16 cellular contexts compared by ENCODE assay signal in genomic region chr3:77259701-77260100, GRCh38.
"Had no signal": no experiment of that assay in that cellular context is flagged by ENCODE, and none has a peak within 500 bp of the region (broad histone marks: within the 10 kb centered on the region; RNA-seq: fewer than 3 reads in every experiment).

No MANE protein-coding gene starts in this region.

- ATAC-seq: activated CD8-positive, alpha-beta T cell treated with anti-CD3 and anti-CD28 coated beads, Interleukin-2, amount 10 ng/mL, durations not matched to agents 7 days and 5 days; activated naive CD8-positive, alpha-beta T cell treated with anti-CD3 and anti-CD28 coated beads, Interleukin-2, amount 50 U/mL, for 24 hours; left cardiac atrium; naive thymus-derived CD4-positive, alpha-beta T cell; stimulated activated memory B cell treated with anti-CD40 and anti-IgM and Interleukin-4, amounts not matched to agents 10 μg/mL and 1 μg/mL and 100 μg/mL, for 72 hours had no signal

- H3K4me3 Mint-ChIP-seq: activated CD8-positive, alpha-beta T cell treated with anti-CD3 and anti-CD28 coated beads, Interleukin-2, amount 10 ng/mL, durations not matched to agents 7 days and 5 days; activated naive CD8-positive, alpha-beta T cell treated with anti-CD3 and anti-CD28 coated beads, Interleukin-2, amount 50 U/mL, for 24 hours; activated T-helper 1 cell treated with anti-CD3 and anti-CD28 coated beads, Interleukin-12 subunit alpha, Interleukin-12 subunit beta, Interleukin-2, Interleukin-4 antibody, amounts not matched to agents 30 ng/mL and 10 ng/mL and 1 ng/mL, durations not matched to agents 14 hours and 24 hours and 36 hours; naive thymus-derived CD4-positive, alpha-beta T cell; stimulated activated memory B cell treated with anti-CD40 and anti-IgM and Interleukin-4, amounts not matched to agents 10 μg/mL and 1 μg/mL and 100 μg/mL, for 72 hours had no signal

- H3K4me1 ChIP-seq: ascending aorta, esophagus squamous epithelium had no signal

- H3K36me3 Mint-ChIP-seq: naive thymus-derived CD4-positive, alpha-beta T cell; stimulated activated memory B cell treated with anti-CD40 and anti-IgM and Interleukin-4, amounts not matched to agents 10 μg/mL and 1 μg/mL and 100 μg/mL, for 72 hours had no signal

- H3K4me3 ChIP-seq: ascending aorta, dorsolateral prefrontal cortex, esophagus squamous epithelium, lung, skin epidermis had no signal

- H3K27ac Mint-ChIP-seq: activated CD8-positive, alpha-beta T cell treated with anti-CD3 and anti-CD28 coated beads, Interleukin-2, amount 10 ng/mL, durations not matched to agents 7 days and 5 days; activated naive CD8-positive, alpha-beta T cell treated with anti-CD3 and anti-CD28 coated beads, Interleukin-2, amount 50 U/mL, for 24 hours; activated T-helper 1 cell treated with anti-CD3 and anti-CD28 coated beads, Interleukin-12 subunit alpha, Interleukin-12 subunit beta, Interleukin-2, Interleukin-4 antibody, amounts not matched to agents 30 ng/mL and 10 ng/mL and 1 ng/mL, durations not matched to agents 14 hours and 24 hours and 36 hours; naive thymus-derived CD4-positive, alpha-beta T cell; stimulated activated memory B cell treated with anti-CD40 and anti-IgM and Interleukin-4, amounts not matched to agents 10 μg/mL and 1 μg/mL and 100 μg/mL, for 72 hours had no signal

- H3K9me3 ChIP-seq: esophagus squamous epithelium had no signal

- H3K27ac ChIP-seq: ascending aorta, dorsolateral prefrontal cortex, esophagus squamous epithelium, skin epidermis had no signal

- H3K27me3 ChIP-seq: ascending aorta, esophagus squamous epithelium had no signal

- H3K27me3 Mint-ChIP-seq: activated naive CD8-positive, alpha-beta T cell treated with anti-CD3 and anti-CD28 coated beads, Interleukin-2, amount 50 U/mL, for 24 hours; naive thymus-derived CD4-positive, alpha-beta T cell; stimulated activated memory B cell treated with anti-CD40 and anti-IgM and Interleukin-4, amounts not matched to agents 10 μg/mL and 1 μg/mL and 100 μg/mL, for 72 hours had no signal

- DNase-seq: activated CD4-positive, alpha-beta T cell treated with anti-CD3 and anti-CD28 coated beads for 4 hours; activated CD8-positive, alpha-beta T cell treated with anti-CD3 and anti-CD28 coated beads, Interleukin-2, amount 10 ng/mL, durations not matched to agents 7 days and 5 days; activated naive CD4-positive, alpha-beta T cell treated with Interleukin-2 at 50 U/mL for 16 hours; activated naive CD8-positive, alpha-beta T cell treated with anti-CD3 and anti-CD28 coated beads, Interleukin-2, amount 50 U/mL, for 24 hours; dorsolateral prefrontal cortex; esophagus squamous epithelium; head of caudate nucleus; left cardiac atrium; midbrain; naive thymus-derived CD4-positive, alpha-beta T cell; trophoblast cell had no signal

- H3K4me1 Mint-ChIP-seq: activated naive CD8-positive, alpha-beta T cell treated with anti-CD3 and anti-CD28 coated beads, Interleukin-2, amount 50 U/mL, for 24 hours; naive thymus-derived CD4-positive, alpha-beta T cell; stimulated activated memory B cell treated with anti-CD40 and anti-IgM and Interleukin-4, amounts not matched to agents 10 μg/mL and 1 μg/mL and 100 μg/mL, for 72 hours had no signal

- H3K36me3 ChIP-seq: ascending aorta, esophagus squamous epithelium had no signal
